8 cellular contexts compared by ENCODE assay signal in the genomic region with DNA sequence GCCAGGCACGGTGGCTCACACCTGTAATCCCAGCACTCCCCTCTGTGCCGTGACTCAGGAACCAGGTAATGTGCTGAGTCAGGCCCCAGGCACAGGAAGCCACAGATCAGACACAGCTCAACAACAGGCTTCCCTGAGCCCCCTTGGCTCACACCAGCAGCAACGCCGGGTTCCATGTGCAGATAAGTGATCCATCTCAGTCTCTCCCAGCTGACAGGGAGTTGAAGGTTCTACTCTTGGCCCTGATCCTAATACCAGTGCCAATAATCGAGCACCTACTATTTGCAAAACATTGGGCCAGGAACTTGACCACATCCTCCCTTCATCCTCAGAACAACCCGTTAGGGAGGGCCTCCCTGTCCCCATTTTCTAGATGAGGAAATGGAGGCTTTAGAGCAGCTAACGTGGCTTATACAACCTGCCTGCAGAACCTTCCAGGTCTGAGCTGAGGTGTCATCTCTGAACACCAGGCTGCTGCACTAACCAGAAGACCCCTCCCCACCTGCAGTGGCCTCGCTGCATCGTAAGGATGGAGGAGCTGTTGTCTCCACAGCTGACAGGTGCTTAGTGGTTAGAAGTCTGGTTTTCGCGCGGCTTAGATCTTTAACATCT.
DNase-seq lines count a peak whose midpoint lies in the region; ATAC-seq, FAIRE-seq and TF ChIP-seq lines count a peak whose summit lies in the region.

No MANE protein-coding gene starts in this region.

- H3K79me2 ChIP-seq in H1 (ENCODE audit: control insufficient read depth in 1 of 2, insufficient read depth in 2 of 2, low read length in 2 of 2) = no peaks in the 10 kb centered on the region

- H2BK12ac ChIP-seq in H1 (ENCODE audit: low read depth, low read length) = no peak overlapping the region; the same call in 1 of the 2 replicates

- TF ChIP-seq EP300 in H1 (IDR thresholded peaks at IDR 0.05; ENCODE audit: borderline replicate concordance in 1 of 2, low read depth in 2 of 2, low read length in 2 of 2) = no peak
- TF ChIP-seq EP300 in suprapubic skin (IDR thresholded peaks at IDR 0.05) = no peak

- peak overlapping the region in 1 of 4 experiments; percentile 21; a peak in 2 of 7 replicates for H3K9ac ChIP-seq in H1 (replicated peaks in 1 of 4; ENCODE audit: extremely low read depth in 1 of 4, low read depth in 3 of 4, low read length in 3 of 4)

- no peak overlapping the region for H4K8ac ChIP-seq in H1 (ENCODE audit: extremely low read depth, insufficient read depth, low read length)

- H3K36me3 Mint-ChIP-seq in activated B cell treated with CpG ODN at 0.5 μM for 24 hours (ENCODE audit: low read depth) (peaks cover 2% of the 10 kb centered on the region), chondrocyte (ENCODE audit: low read depth) (peaks cover 1% of the 10 kb centered on the region)

- intact Hi-C loops in activated B cell treated with CpG ODN at 0.5 μM for 24 hours (cut with micrococcal nuclease) = loop anchor here (1.0 kb wide), 1 partner anchor 11 kb away; no protein-coding TSS in a partner anchor
- intact Hi-C loops in body of pancreas (cut with DNase I) = no loop called here

- no peaks in the 10 kb centered on the region for H3K23me2 ChIP-seq in H1 (ENCODE audit: low read depth, low read length)

- FAIRE-seq in H1 (lab: Jason Lieb, UNC) = no peak

- H2BK120ac ChIP-seq in H1 (replicated peaks; ENCODE audit: low read depth, low read length) = no peak overlapping the region

- POLR2A ChIA-PET in activated B cell treated with CpG ODN at 0.5 μM for 24 hours (lab: Charles Lee) (interaction anchor here (0.7 to 9.3 kb wide), 12 partner anchors 10 to 358 kb away, joined by 3 to 192 read pairs (median 19); a partner anchor contains a TSS), H1 (lab: Charles Lee; ENCODE audit: partially characterized antibody) (interaction anchor here (0.6 to 1.3 kb wide), 3 partner anchors 15 to 17 kb away, joined by 3 to 4 read pairs (median 4); no protein-coding TSS in a partner anchor)

- no peaks in the 10 kb centered on the region for H3K27me3 ChIP-seq in H1 (replicated peaks in 1 of 4; ENCODE audit: control insufficient read depth in 3 of 4, extremely low read depth in 1 of 4, insufficient read depth in 3 of 4, low read length in 3 of 4)
- H3K27me3 ChIP-seq in body of pancreas = no peaks in the 10 kb centered on the region
- no peaks in the 10 kb centered on the region for H3K27me3 ChIP-seq in suprapubic skin

- CTCF ChIA-PET in activated B cell treated with CpG ODN at 0.5 μM for 24 hours (lab: Charles Lee) (interaction anchor here (1.0 to 8.7 kb wide), 4 partner anchors 10 to 216 kb away, joined by 3 to 96 read pairs (median 18); no protein-coding TSS in a partner anchor), H1 (lab: Charles Lee; ENCODE audit: partially characterized antibody) (interaction anchor here (1.4 to 8.7 kb wide), 5 partner anchors 10 to 283 kb away, joined by 3 to 63 read pairs (median 20); no protein-coding TSS in a partner anchor)

- H3K27me3 Mint-ChIP-seq in activated B cell treated with CpG ODN at 0.5 μM for 24 hours (no peaks in the 10 kb centered on the region), chondrocyte (ENCODE audit: low read depth) (peaks cover 9% of the 10 kb centered on the region)

- no peak overlapping the region for H2BK5ac ChIP-seq in H1 (ENCODE audit: low read depth, low read length)

- H3K36me3 ChIP-seq in H1 (ENCODE audit: control insufficient read depth in 2 of 4, insufficient read depth in 4 of 4, low read length in 3 of 4) = no peaks in the 10 kb centered on the region
- no peaks in the 10 kb centered on the region for H3K36me3 ChIP-seq in body of pancreas (replicated peaks in 1 of 2; ENCODE audit: insufficient read depth in 1 of 2, low read depth in 2 of 2)
- H3K36me3 ChIP-seq in suprapubic skin = no peaks in the 10 kb centered on the region

- H4K91ac ChIP-seq in H1 (replicated peaks; ENCODE audit: insufficient read length, low read length) = no peak overlapping the region

- peak; percentile 46 for DNase-seq in stimulated activated CD4-positive, alpha-beta T cell treated with anti-CD3 and anti-CD28 coated beads, Interleukin-12 subunit alpha, Interleukin-12 subunit beta, amount 100 ng/mL, for 4 hours
- DNase-seq in stimulated activated CD4-positive, alpha-beta T cell treated with anti-CD3 and anti-CD28 coated beads, Interleukin-2, amount 100 ng/mL, for 48 hours = no peak
- peak; percentile 40 for DNase-seq in activated B cell treated with CpG ODN at 0.5 μM for 24 hours
- DNase-seq in H1 (ENCODE audit: low read depth in 1 of 2, low spot score in 2 of 2) = no peak
- no peak for DNase-seq in chondrocyte (ENCODE audit: low spot score)
- no peak for DNase-seq in body of pancreas
- DNase-seq in suprapubic skin (ENCODE audit: low spot score in 2 of 2) = no peak
- DNase-seq in NCI-H82 treated with DMSO at 0.1 percent for 48 hours (lab: John Stamatoyannopoulos, UW; ENCODE audit: unreplicated experiment) = no peak

- H2BK15ac ChIP-seq in H1 (ENCODE audit: low read length) = no peak overlapping the region

- H3K4me3 ChIP-seq in H1 (ENCODE audit: extremely low read depth in 1 of 4, insufficient read depth in 2 of 4, low read depth in 3 of 4, low read length in 4 of 4) (no peak overlapping the region), body of pancreas (no peak overlapping the region), suprapubic skin (no peak overlapping the region)

- TF ChIP-seq POLR2A in H1 (IDR thresholded peaks at IDR 0.05; ENCODE audit: control extremely low read depth in 1 of 2, low read depth in 2 of 2, low read length in 2 of 2) (no peak), body of pancreas (IDR thresholded peaks at IDR 0.05) (no peak), suprapubic skin (IDR thresholded peaks at IDR 0.05) (no peak)

- H3K4me2 ChIP-seq in H1 (ENCODE audit: insufficient read depth in 1 of 2, low read depth in 2 of 2, low read length in 2 of 2) = no peak overlapping the region

- peaks cover 0 to 4% (median 2%) of the 10 kb centered on the region in 4 experiments; a peak in 3 of 7 replicates for H3K4me1 ChIP-seq in H1 (replicated peaks in 1 of 4; ENCODE audit: control insufficient read depth in 3 of 4, insufficient read depth in 4 of 4, low read length in 3 of 4)
- H3K4me1 ChIP-seq in body of pancreas = no peaks in the 10 kb centered on the region
- H3K4me1 ChIP-seq in suprapubic skin = no peaks in the 10 kb centered on the region

- H3K4me3 Mint-ChIP-seq in activated B cell treated with CpG ODN at 0.5 μM for 24 hours (peak overlapping the region; percentile 85), chondrocyte (ENCODE audit: unreplicated experiment) (no peak overlapping the region)

- peak overlapping the region; percentile 77; the same call in 1 of the 2 replicates for H2AFZ ChIP-seq in H1 (ENCODE audit: low read length)

- no peak overlapping the region for H3K14ac ChIP-seq in H1 (ENCODE audit: insufficient read length)

- H3K9me3 ChIP-seq in H1 (ENCODE audit: insufficient read depth in 2 of 2, low read depth in 1 of 2, low read length in 1 of 2) = no peaks in the 10 kb centered on the region; a peak in 1 of 4 replicates
- H3K9me3 ChIP-seq in body of pancreas = no peaks in the 10 kb centered on the region
- no peaks in the 10 kb centered on the region for H3K9me3 ChIP-seq in suprapubic skin

- no peak for TF ChIP-seq RAD21 in H1 (IDR thresholded peaks at IDR 0.05 in 1 of 2, conservative IDR thresholded peaks at IDR 0.05 in 1 of 2; ENCODE audit: low read depth in 2 of 2, low read length in 2 of 2)

- ATAC-seq in activated B cell treated with CpG ODN at 0.5 μM for 24 hours (ENCODE audit: low read depth) = peak; percentile 47
- ATAC-seq in body of pancreas = no peak

- H2BK20ac ChIP-seq in H1 (ENCODE audit: low read length) = no peak overlapping the region

- no peak overlapping the region for H3K56ac ChIP-seq in H1 (replicated peaks; ENCODE audit: insufficient read length, low read depth, low read length)

- TF ChIP-seq CTCF in activated B cell treated with CpG ODN at 0.5 μM for 24 hours (IDR thresholded peaks at IDR 0.05) (no peak), H1 (IDR thresholded peaks at IDR 0.05; ENCODE audit: control extremely low read depth in 1 of 3, insufficient read depth in 1 of 3, low read depth in 1 of 3, low read length in 3 of 3) (no peak), chondrocyte (IDR thresholded peaks at IDR 0.05) (no peak), body of pancreas (IDR thresholded peaks at IDR 0.05) (no peak), suprapubic skin (IDR thresholded peaks at IDR 0.05) (no peak)

- H3K4ac ChIP-seq in H1 (replicated peaks; ENCODE audit: insufficient read length, low read depth, low read length) = no peak overlapping the region

- 82% methylated on average over 12 of the region's 12 CpGs; no CpG with 5 or more reads in 1 of the 2 experiments for WGBS in H1 (ENCODE audit: extremely low coverage in 1 of 2, insufficient coverage in 1 of 2, insufficient read length in 1 of 2, insufficient replicate concordance in 2 of 2, low coverage in 1 of 2, low lambda C conversion rate in 2 of 2, missing lambda C conversion rate in 1 of 2), 2 experiments
- WGBS in body of pancreas, 2 donors = 75 to 81% methylated on average over 10 to 12 of the region's 12 CpGs
- WGBS in suprapubic skin = 78% methylated on average over 10 of the region's 12 CpGs

- H4K20me1 ChIP-seq in H1 (replicated peaks in 1 of 2; ENCODE audit: control insufficient read depth in 1 of 2, insufficient read depth in 2 of 2, low read length in 2 of 2) = no peaks in the 10 kb centered on the region

- no peak overlapping the region for H4K5ac ChIP-seq in H1 (ENCODE audit: insufficient read length, low read depth, low read length)

- H3K27ac Mint-ChIP-seq in activated B cell treated with CpG ODN at 0.5 μM for 24 hours (peak overlapping the region; percentile 91), chondrocyte (ENCODE audit: unreplicated experiment) (no peak overlapping the region)

- no peak overlapping the region for H3K18ac ChIP-seq in H1 (ENCODE audit: extremely low read depth, low read length)

- no peaks in the 10 kb centered on the region for H3K79me1 ChIP-seq in H1 (ENCODE audit: low read depth, low read length)

- H3K23ac ChIP-seq in H1 (ENCODE audit: insufficient read length) = no peak overlapping the region

- peaks cover 64% of the 10 kb centered on the region for H3K4me1 Mint-ChIP-seq in activated B cell treated with CpG ODN at 0.5 μM for 24 hours
- H3K4me1 Mint-ChIP-seq in chondrocyte (ENCODE audit: low read depth) = no peaks in the 10 kb centered on the region

- no peak overlapping the region for H2AK5ac ChIP-seq in H1 (ENCODE audit: low read depth, low read length)

- H3K27ac ChIP-seq in H1 (ENCODE audit: low read depth, low read length) = no peak overlapping the region
- no peak overlapping the region for H3K27ac ChIP-seq in body of pancreas
- H3K27ac ChIP-seq in suprapubic skin = no peak overlapping the region

- H3K9me3 Mint-ChIP-seq in activated B cell treated with CpG ODN at 0.5 μM for 24 hours = no peaks in the 10 kb centered on the region
- H3K9me3 Mint-ChIP-seq in chondrocyte (ENCODE audit: low read depth) = no peaks in the 10 kb centered on the region

TF ChIP-seq in H1, 55 proteins besides CTCF, POLR2A, EP300 and RAD21:
- TF ChIP-seq BACH1 (IDR thresholded peaks at IDR 0.05; ENCODE audit: low read length) = peak; percentile 99
- TF ChIP-seq KDM5A (IDR thresholded peaks at IDR 0.05; ENCODE audit: low read length) = no peak
- TF ChIP-seq MAFK (IDR thresholded peaks at IDR 0.05; ENCODE audit: low read depth, low read length) = peak; percentile 95
TF ChIP-seq in H1: peak in this region for 2.

Comparison
In these comparisons a context has a peak if more than half of its experiments do, and no peak if none do; other contexts are left out.
1. DNase-seq: peak in stimulated activated CD4-positive, alpha-beta T cell treated with anti-CD3 and anti-CD28 coated beads, Interleukin-12 subunit alpha, Interleukin-12 subunit beta, amount 100 ng/mL, for 4 hours (single experiment) and activated B cell treated with CpG ODN at 0.5 μM for 24 hours (single experiment); none in stimulated activated CD4-positive, alpha-beta T cell treated with anti-CD3 and anti-CD28 coated beads, Interleukin-2, amount 100 ng/mL, for 48 hours (0 of 2), H1 (0 of 2), chondrocyte (single experiment), body of pancreas (0 of 4), suprapubic skin (0 of 2) and NCI-H82 treated with DMSO at 0.1 percent for 48 hours (single experiment).